ENCODE assay signal across 11 cellular contexts in the genomic region with DNA sequence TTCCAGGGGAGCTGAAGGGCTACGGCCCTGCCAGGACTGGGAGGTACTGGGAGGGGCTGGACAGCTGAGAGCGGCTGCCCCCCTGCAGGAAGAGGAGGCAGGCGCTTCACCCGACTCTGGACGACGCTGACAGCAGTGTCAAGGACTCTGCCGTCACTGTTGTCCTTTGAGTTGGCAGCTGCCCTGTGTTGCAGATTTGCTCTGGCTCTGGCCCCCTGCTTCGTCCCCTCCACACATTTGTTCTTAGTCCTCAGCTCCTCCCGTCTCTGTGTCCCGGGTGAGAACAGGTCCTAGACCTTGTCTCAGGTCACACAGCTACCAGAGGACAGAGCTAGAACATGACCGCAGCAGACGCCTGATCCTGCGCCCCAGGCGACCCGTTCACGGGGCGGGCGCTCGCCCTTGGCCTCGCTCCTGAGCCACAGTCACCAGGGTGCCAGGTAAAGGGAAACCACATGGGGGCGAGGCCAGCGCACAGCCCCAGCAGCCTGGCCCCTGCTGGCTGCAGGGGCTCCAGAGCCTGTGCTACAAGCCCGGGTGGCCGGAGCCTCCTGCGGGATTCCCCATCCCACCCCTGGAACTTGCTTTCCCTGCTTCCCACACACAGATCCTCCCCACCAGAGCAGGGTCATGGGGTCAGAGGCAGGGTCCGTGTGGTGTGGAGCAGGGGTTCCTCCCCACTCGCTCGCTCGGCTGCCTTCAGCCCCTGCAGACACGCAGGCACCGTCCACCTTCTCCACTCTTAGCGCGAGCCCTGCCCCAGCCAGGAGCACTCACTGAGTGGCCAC. TPM values are rescaled to one million over a fixed set of nuclear protein-coding genes. Genes with fewer than 3 reads are reported as not detected.
DNase-seq lines count a peak whose midpoint lies in the region; ATAC-seq and TF ChIP-seq lines count a peak whose summit lies in the region.
"Had no signal": no experiment of that assay in that cellular context is flagged by ENCODE, and none has a peak within 500 bp of the region (broad histone marks: within the 10 kb centered on the region; RNA-seq: fewer than 3 reads in every experiment).

No MANE protein-coding gene starts in this region.

- no peak for TF ChIP-seq CTCF in chondrocyte (IDR thresholded peaks at IDR 0.05)

- H2AFZ ChIP-seq in trophoblast cell (ENCODE audit: insufficient read depth, low read length, poor library complexity) = no peak overlapping the region

- no peak overlapping the region for H2AK5ac ChIP-seq in trophoblast cell (ENCODE audit: low read length)

- no peaks in the 10 kb centered on the region for H3K4me1 ChIP-seq in aorta (ENCODE audit: control insufficient read depth in 1 of 2, insufficient read depth in 2 of 2, low read length in 2 of 2)
- no peaks in the 10 kb centered on the region for H3K4me1 ChIP-seq in trophoblast cell (ENCODE audit: control insufficient read depth in 1 of 2, insufficient read depth in 2 of 2, low read length in 2 of 2)
- H3K4me1 ChIP-seq: stomach had no signal

- no peaks in the 10 kb centered on the region for H3K9me3 Mint-ChIP-seq in activated naive CD4-positive, alpha-beta T cell treated with anti-CD3 and anti-CD28 coated beads, Interleukin-2, amount 10 ng/mL, durations not matched to agents 7 days and 5 days
- no peaks in the 10 kb centered on the region for H3K9me3 Mint-ChIP-seq in activated naive CD4-positive, alpha-beta T cell treated with anti-CD3 and anti-CD28 coated beads for 36 hours
- H3K9me3 Mint-ChIP-seq in chondrocyte (ENCODE audit: low read depth) = no peaks in the 10 kb centered on the region
- H3K9me3 Mint-ChIP-seq: T-helper 1 cell treated with Interleukin-12 subunit alpha and Interleukin-12 subunit beta and Interleukin-4 antibody, amounts not matched to agents 30 μg/mL and 1 μg/mL, for 36 hours had no signal

- H2BK5ac ChIP-seq in trophoblast cell (ENCODE audit: low read depth, low read length, poor library complexity) = no peak overlapping the region

- no peak overlapping the region for H3K4me3 Mint-ChIP-seq in activated naive CD4-positive, alpha-beta T cell treated with anti-CD3 and anti-CD28 coated beads, Interleukin-2, amount 10 ng/mL, durations not matched to agents 7 days and 5 days
- H3K4me3 Mint-ChIP-seq in activated naive CD4-positive, alpha-beta T cell treated with anti-CD3 and anti-CD28 coated beads for 36 hours = no peak overlapping the region
- H3K4me3 Mint-ChIP-seq in chondrocyte (ENCODE audit: unreplicated experiment) = no peak overlapping the region
- H3K4me3 Mint-ChIP-seq: T-helper 1 cell treated with Interleukin-12 subunit alpha and Interleukin-12 subunit beta and Interleukin-4 antibody, amounts not matched to agents 30 μg/mL and 1 μg/mL, for 36 hours had no signal

- no peak overlapping the region for H3K23ac ChIP-seq in trophoblast cell (ENCODE audit: low read length)

- H3K27ac Mint-ChIP-seq in activated naive CD4-positive, alpha-beta T cell treated with anti-CD3 and anti-CD28 coated beads, Interleukin-2, amount 10 ng/mL, durations not matched to agents 7 days and 5 days = peak overlapping the region; percentile 38
- H3K27ac Mint-ChIP-seq in activated naive CD4-positive, alpha-beta T cell treated with anti-CD3 and anti-CD28 coated beads for 36 hours = no peak overlapping the region
- no peak overlapping the region for H3K27ac Mint-ChIP-seq in chondrocyte (ENCODE audit: unreplicated experiment)
- H3K27ac Mint-ChIP-seq: T-helper 1 cell treated with Interleukin-12 subunit alpha and Interleukin-12 subunit beta and Interleukin-4 antibody, amounts not matched to agents 30 μg/mL and 1 μg/mL, for 36 hours had no signal

- H4K12ac ChIP-seq in trophoblast cell (ENCODE audit: low read depth, low read length) = no peak overlapping the region

- H3K79me1 ChIP-seq in trophoblast cell (ENCODE audit: low read length) = no peaks in the 10 kb centered on the region

- H3K4me2 ChIP-seq in trophoblast cell (ENCODE audit: low read length) = no peak overlapping the region

- H3K9ac ChIP-seq in trophoblast cell (ENCODE audit: low read length) = no peak overlapping the region

- H2BK12ac ChIP-seq in trophoblast cell (ENCODE audit: low read length) = no peak overlapping the region

- intact Hi-C loops in activated naive CD4-positive, alpha-beta T cell treated with anti-CD3 and anti-CD28 coated beads for 36 hours (cut with micrococcal nuclease) = no loop called here
- intact Hi-C loops in aorta (cut with DNase I) = no loop called here

- H3K27ac ChIP-seq in aorta (ENCODE audit: low read depth in 1 of 2, low read length in 2 of 2) (no peak overlapping the region), trophoblast cell (ENCODE audit: low read depth, low read length) (no peak overlapping the region)
- H3K27ac ChIP-seq: stomach had no signal

- no peak for DNase-seq in activated naive CD4-positive, alpha-beta T cell treated with anti-CD3 and anti-CD28 coated beads, Interleukin-2, amount 10 ng/mL, durations not matched to agents 7 days and 5 days
- DNase-seq in activated naive CD4-positive, alpha-beta T cell treated with anti-CD3 and anti-CD28 coated beads for 36 hours = no peak
- DNase-seq in chondrocyte (ENCODE audit: low spot score) (peak; percentile 69), myocyte (ENCODE audit: low read depth) (peak; percentile 14), aorta (peak; percentile 39 to 62), NCI-H2081 treated with DMSO at 0.1 percent for 48 hours (lab: John Stamatoyannopoulos, UW) (no peak), trophoblast cell (no peak)
- DNase-seq: HCEC 1CT had no signal

- H4K8ac ChIP-seq in trophoblast cell (ENCODE audit: low read depth, low read length) = no peak overlapping the region

- no peak overlapping the region for H3K18ac ChIP-seq in trophoblast cell (ENCODE audit: low read length)

- no peak for ATAC-seq in aorta (ENCODE audit: low FRiP score)
- ATAC-seq in GM21367 (IDR thresholded peaks at IDR 0.05; ENCODE audit: unreplicated experiment) = no peak

- H3K4me3 ChIP-seq in aorta (ENCODE audit: low read length in 2 of 2) = no peak overlapping the region
- H3K4me3 ChIP-seq in trophoblast cell (ENCODE audit: low read depth, low read length) = no peak overlapping the region
- H3K4me3 ChIP-seq: stomach had no signal

- H3K79me2 ChIP-seq in trophoblast cell (ENCODE audit: control insufficient read depth, insufficient read depth, low read length, poor library complexity) = no peaks in the 10 kb centered on the region

- CTCF ChIA-PET in activated naive CD4-positive, alpha-beta T cell treated with anti-CD3 and anti-CD28 coated beads, Interleukin-2, amount 10 ng/mL, durations not matched to agents 7 days and 5 days (lab: Charles Lee) = no interaction called here
- CTCF ChIA-PET in activated naive CD4-positive, alpha-beta T cell treated with anti-CD3 and anti-CD28 coated beads for 36 hours (lab: Charles Lee) = interaction anchor here (1.6 kb wide), 1 partner anchor 9 kb away, joined by 5 read pairs; no protein-coding TSS in a partner anchor

- H3K36me3 ChIP-seq in aorta (ENCODE audit: control insufficient read depth in 1 of 2, insufficient read depth in 2 of 2, low read length in 1 of 2) (no peaks in the 10 kb centered on the region), trophoblast cell (ENCODE audit: control insufficient read depth in 1 of 2, insufficient read depth in 2 of 2, low read length in 2 of 2) (no peaks in the 10 kb centered on the region)
- H3K36me3 ChIP-seq: stomach had no signal

- H2BK120ac ChIP-seq in trophoblast cell (ENCODE audit: insufficient read depth, low read length, poor library complexity) = no peak overlapping the region

- H3K27me3 ChIP-seq in aorta (ENCODE audit: control insufficient read depth in 1 of 2, insufficient read depth in 2 of 2, low read length in 1 of 2) = no peaks in the 10 kb centered on the region
- no peaks in the 10 kb centered on the region for H3K27me3 ChIP-seq in trophoblast cell (ENCODE audit: insufficient read depth, low read length)

- no peak overlapping the region for H3K14ac ChIP-seq in trophoblast cell (ENCODE audit: low read length)

- peaks cover 9% of the 10 kb centered on the region for H3K36me3 Mint-ChIP-seq in activated naive CD4-positive, alpha-beta T cell treated with anti-CD3 and anti-CD28 coated beads, Interleukin-2, amount 10 ng/mL, durations not matched to agents 7 days and 5 days
- H3K36me3 Mint-ChIP-seq in activated naive CD4-positive, alpha-beta T cell treated with anti-CD3 and anti-CD28 coated beads for 36 hours (ENCODE audit: low read depth) = no peaks in the 10 kb centered on the region
- H3K36me3 Mint-ChIP-seq in chondrocyte (ENCODE audit: low read depth) = no peaks in the 10 kb centered on the region

- no peak overlapping the region for H3K4ac ChIP-seq in trophoblast cell (ENCODE audit: low read depth, low read length)

- 53 to 58% methylated on average over 33 of the region's 33 CpGs for WGBS in aorta, 2 donors
- no CpG with 5 or more reads among the region's 33 CpGs for WGBS in trophoblast cell (ENCODE audit: extremely low coverage, insufficient coverage, insufficient read length)

- H4K91ac ChIP-seq in trophoblast cell (ENCODE audit: low read depth, low read length) = no peak overlapping the region

- H3K4me1 Mint-ChIP-seq in activated naive CD4-positive, alpha-beta T cell treated with anti-CD3 and anti-CD28 coated beads, Interleukin-2, amount 10 ng/mL, durations not matched to agents 7 days and 5 days = peaks cover 10% of the 10 kb centered on the region
- H3K4me1 Mint-ChIP-seq in activated naive CD4-positive, alpha-beta T cell treated with anti-CD3 and anti-CD28 coated beads for 36 hours (ENCODE audit: low read depth) = peaks cover 10% of the 10 kb centered on the region
- no peaks in the 10 kb centered on the region for H3K4me1 Mint-ChIP-seq in chondrocyte (ENCODE audit: low read depth)

- H3K9me3 ChIP-seq in aorta (ENCODE audit: control insufficient read depth, low read length) = no peaks in the 10 kb centered on the region
- peaks cover 2% of the 10 kb centered on the region for H3K9me3 ChIP-seq in trophoblast cell (ENCODE audit: insufficient read depth, low read depth, low read length)
- H3K9me3 ChIP-seq: stomach had no signal

- H3K27me3 Mint-ChIP-seq in activated naive CD4-positive, alpha-beta T cell treated with anti-CD3 and anti-CD28 coated beads, Interleukin-2, amount 10 ng/mL, durations not matched to agents 7 days and 5 days = no peaks in the 10 kb centered on the region
- no peaks in the 10 kb centered on the region for H3K27me3 Mint-ChIP-seq in activated naive CD4-positive, alpha-beta T cell treated with anti-CD3 and anti-CD28 coated beads for 36 hours (ENCODE audit: low read depth)
- H3K27me3 Mint-ChIP-seq in chondrocyte (ENCODE audit: low read depth) = peaks cover 16% of the 10 kb centered on the region

RNA-seq across cellular contexts. Expression of gene NPHP4, which starts 10.7 kb away (rescaled TPM):
- total RNA-seq in activated naive CD4-positive, alpha-beta T cell treated with anti-CD3 and anti-CD28 coated beads for 36 hours = 10 to 100 TPM; 10.7 to 11.2 TPM
- total RNA-seq in chondrocyte (7.6 to 11.9 TPM (median 8.7 TPM) in 3 replicates), myocyte (2.9 and 4.4 TPM in 2 replicates), aorta (10 to 100 TPM in 1 of 2 donors, 1 to 10 TPM in 1; 7.8 to 15.1 TPM)
- 7.7 TPM for polyA plus RNA-seq in myocyte (2012)
- 1 to 10 TPM; 2.4 to 4.8 TPM for polyA plus RNA-seq in aorta
- polyA plus RNA-seq in trophoblast cell (2013) = 2.2 and 2.4 TPM in 2 replicates

RNA-seq across cellular contexts. Expression of gene KCNAB2, which starts 42.8 kb away (rescaled TPM):
- 100 to 1,000 TPM; 164 to 166 TPM for total RNA-seq in activated naive CD4-positive, alpha-beta T cell treated with anti-CD3 and anti-CD28 coated beads for 36 hours
- total RNA-seq in chondrocyte (4.2 to 7.3 TPM (median 5.2 TPM) in 3 replicates), myocyte (1.2 and 1.8 TPM in 2 replicates), aorta (10 to 100 TPM; 17.1 to 36.2 TPM)
- 3.0 TPM for polyA plus RNA-seq in myocyte (2012)
- polyA plus RNA-seq in aorta = 1 to 10 TPM; 5.5 to 6.6 TPM
- 0.55 and 0.57 TPM in 2 replicates for polyA plus RNA-seq in trophoblast cell (2013)

Comparison
In these comparisons a context has a peak if more than half of its experiments do, and no peak if none do; other contexts are left out.
1. DNase-seq: peak in chondrocyte (single experiment), myocyte (single experiment) and aorta (2 of 2); none in activated naive CD4-positive, alpha-beta T cell treated with anti-CD3 and anti-CD28 coated beads, Interleukin-2, amount 10 ng/mL, durations not matched to agents 7 days and 5 days (single experiment), activated naive CD4-positive, alpha-beta T cell treated with anti-CD3 and anti-CD28 coated beads for 36 hours (single experiment), NCI-H2081 treated with DMSO at 0.1 percent for 48 hours (single experiment) and trophoblast cell (0 of 2).
2. RNA of gene KCNAB2, which starts 42.8 kb away (total RNA-seq): 164 to 166 TPM in activated naive CD4-positive, alpha-beta T cell treated with anti-CD3 and anti-CD28 coated beads for 36 hours; 17.1 to 36.2 TPM in aorta, 4.2 to 7.3 TPM in chondrocyte and 1.2 to 1.8 TPM in myocyte; every median in the first group is over 4 times any median in the second.